In the genomic region with DNA sequence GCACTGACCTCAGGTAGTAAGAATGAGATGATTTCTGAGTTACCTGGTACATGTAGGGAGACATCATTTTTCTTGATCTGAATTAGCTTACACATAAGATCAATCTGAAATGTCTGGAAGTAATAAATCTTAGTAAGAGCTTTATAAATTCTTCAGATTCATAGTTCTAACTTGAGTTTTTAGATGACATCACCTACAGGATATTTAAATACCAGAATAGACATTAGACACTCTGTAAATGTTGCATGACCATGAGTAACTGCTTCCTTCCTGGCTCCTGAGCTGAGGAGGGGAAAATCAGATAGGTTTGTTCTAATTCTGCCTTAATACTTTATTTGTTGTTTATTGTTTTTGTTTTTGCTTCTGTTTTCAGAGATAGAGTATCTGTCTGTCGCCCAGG, we compare ENCODE assay signal across 17 cellular contexts.
A peak's percentile ranks its signal among the peaks of the same experiment; 100 is the strongest.
DNase-seq lines count a peak whose midpoint lies in the region; ATAC-seq and TF ChIP-seq lines count a peak whose summit lies in the region.
"Had no signal": no experiment of that assay in that cellular context is flagged by ENCODE, and none has a peak within 500 bp of the region (broad histone marks: within the 10 kb centered on the region; RNA-seq: fewer than 3 reads in every experiment).

No MANE protein-coding gene starts in this region.

- H3K27me3 ChIP-seq in foreskin keratinocyte (no peaks in the 10 kb centered on the region), heart right ventricle (no peaks in the 10 kb centered on the region)
- H3K27me3 ChIP-seq in CD4-positive, alpha-beta T cell (ENCODE audit: control insufficient read depth, insufficient read depth, low read length), result no peaks in the 10 kb centered on the region
- H3K27me3 ChIP-seq: body of pancreas, stomach had no signal

- CTCF ChIA-PET in AG04449 (lab: Yijun Ruan, JAX), result interaction anchor here (1.2 kb wide), 1 partner anchor 182 kb away, joined by 3 read pairs; a partner anchor contains a TSS
- CTCF ChIA-PET in CD4-positive, alpha-beta T cell (lab: Charles Lee), result no interaction called here

- H3K4me3 ChIP-seq in AG04449 (ENCODE audit: low read depth, low read length) (no peak overlapping the region), astrocyte of the spinal cord (ENCODE audit: low read depth, low read length) (no peak overlapping the region), heart right ventricle (no peak overlapping the region)
- H3K4me3 ChIP-seq: body of pancreas, stomach had no signal

- intact Hi-C loops in heart right ventricle (cut with DNase I), result no loop called here
- intact Hi-C loops in CD4-positive, alpha-beta T cell (cut with DNase I, micrococcal nuclease), result no loop called here

- peak; percentile 16 for DNase-seq in AG04449 (ENCODE audit: low read depth, low spot score)
- peak; percentile 29 for DNase-seq in HPDE6-E6E7 (ENCODE audit: extremely low spot score)
- DNase-seq in astrocyte of the spinal cord (ENCODE audit: low read depth, low spot score), result peak; percentile 45
- peak; percentile 54 to 71 for DNase-seq in foreskin keratinocyte
- DNase-seq in heart right ventricle, result no peak
- no peak for DNase-seq in NCI-H1417 treated with DMSO at 0.1 percent for 48 hours (lab: John Stamatoyannopoulos, UW)
- DNase-seq in CD4-positive, alpha-beta T cell, result no peak
- DNase-seq: body of pancreas; effector CD4-positive, alpha-beta T cell; left cardiac atrium; NCI-H1930; NCI-H524; OCI-M1; stimulated activated CD4-positive, alpha-beta T cell treated with anti-CD3 and anti-CD28 coated beads, Interleukin-12 subunit alpha, Interleukin-12 subunit beta, amount 100 ng/mL, for 4 hours; stomach; WERI-Rb-1 had no signal

- H3K9me3 Mint-ChIP-seq in CD4-positive, alpha-beta T cell, result no peaks in the 10 kb centered on the region

- H3K4me1 Mint-ChIP-seq in CD4-positive, alpha-beta T cell (ENCODE audit: low read depth), result no peaks in the 10 kb centered on the region

- no peak overlapping the region for H3K27ac Mint-ChIP-seq in CD4-positive, alpha-beta T cell

- H3K36me3 Mint-ChIP-seq in CD4-positive, alpha-beta T cell (ENCODE audit: low read depth), result peaks cover 18% of the 10 kb centered on the region

- no peaks in the 10 kb centered on the region for H3K9me3 ChIP-seq in heart right ventricle
- no peaks in the 10 kb centered on the region for H3K9me3 ChIP-seq in CD4-positive, alpha-beta T cell (ENCODE audit: control insufficient read depth, low read length)
- H3K9me3 ChIP-seq: body of pancreas, stomach had no signal

- POLR2A ChIA-PET in AG04449 (lab: Yijun Ruan, JAX), result no interaction called here
- POLR2A ChIA-PET in CD4-positive, alpha-beta T cell (lab: Charles Lee), result no interaction called here

- H3K27ac ChIP-seq in foreskin keratinocyte (no peak overlapping the region), heart right ventricle (no peak overlapping the region)
- no peak overlapping the region for H3K27ac ChIP-seq in CD4-positive, alpha-beta T cell (ENCODE audit: low read depth, low read length)
- H3K27ac ChIP-seq: body of pancreas, stomach, WERI-Rb-1 had no signal

- no peaks in the 10 kb centered on the region for H3K27me3 Mint-ChIP-seq in CD4-positive, alpha-beta T cell

- ATAC-seq in foreskin keratinocyte, result peak; percentile 69
- ATAC-seq in heart right ventricle, result no peak
- no peak for ATAC-seq in CD4-positive, alpha-beta T cell (ENCODE audit: poor library complexity)
- ATAC-seq in GM21576 (IDR thresholded peaks at IDR 0.05; ENCODE audit: unreplicated experiment), result no peak
- ATAC-seq: body of pancreas, left cardiac atrium had no signal

- in situ Hi-C loops in astrocyte of the spinal cord (cut with HindIII; ENCODE audit: low sequenced_read_pairs), result no loop called here

- no peaks in the 10 kb centered on the region for H3K4me1 ChIP-seq in foreskin keratinocyte
- H3K4me1 ChIP-seq in heart right ventricle, result no peaks in the 10 kb centered on the region
- H3K4me1 ChIP-seq: body of pancreas, stomach had no signal

- WGBS in heart right ventricle, 2 donors, result 85 to 95% methylated on average over 1 of the region's 1 CpG

- no peak overlapping the region for H3K4me3 Mint-ChIP-seq in CD4-positive, alpha-beta T cell

- TF ChIP-seq CTCF in AG04449 (IDR thresholded peaks at IDR 0.05; ENCODE audit: insufficient read depth, low read length, missing control alignments), result no peak
- TF ChIP-seq CTCF in astrocyte of the spinal cord (IDR thresholded peaks at IDR 0.05; ENCODE audit: low read depth, low read length), result no peak
- TF ChIP-seq CTCF in foreskin keratinocyte (conservative IDR thresholded peaks at IDR 0.05), result no peak
- no peak for TF ChIP-seq CTCF in heart right ventricle (IDR thresholded peaks at IDR 0.05)
- TF ChIP-seq CTCF in CD4-positive, alpha-beta T cell (IDR thresholded peaks at IDR 0.05), result no peak

- H3K36me3 ChIP-seq in heart right ventricle, result peaks cover 0 to 53% (median 2%) of the 10 kb centered on the region in 9 donors

Comparison
In these comparisons a context has a peak if more than half of its experiments do, and no peak if none do; other contexts are left out.
1. DNase-seq: peak in AG04449 (single experiment), HPDE6-E6E7 (single experiment), astrocyte of the spinal cord (single experiment) and foreskin keratinocyte (2 of 2); none in heart right ventricle (0 of 2), NCI-H1417 treated with DMSO at 0.1 percent for 48 hours (single experiment) and CD4-positive, alpha-beta T cell (0 of 10).